Comparison of ENCODE assay signal across 8 cellular contexts in genomic region chr18:59823611-59824195, GRCh38.
DNase-seq lines count a peak whose midpoint lies in the region; ATAC-seq and TF ChIP-seq lines count a peak whose summit lies in the region.

No MANE protein-coding gene starts in this region.

- H2AFZ ChIP-seq in MM.1S (ENCODE audit: low read length) = no peak overlapping the region

- H3K9me3 ChIP-seq in MM.1S (replicated peaks; ENCODE audit: insufficient read depth, low read length) = no peaks in the 10 kb centered on the region
- peaks cover 2% of the 10 kb centered on the region; the same call in 1 of the 2 replicates for H3K9me3 ChIP-seq in SJSA1 (replicated peaks)
- H3K9me3 ChIP-seq in right lobe of liver = no peaks in the 10 kb centered on the region

- H4K20me1 ChIP-seq in MM.1S (ENCODE audit: insufficient read depth, low read length) = no peaks in the 10 kb centered on the region

- H3F3A ChIP-seq in MM.1S (ENCODE audit: insufficient read depth, low read length) = no peaks in the 10 kb centered on the region

- no peak overlapping the region for H3K27ac ChIP-seq in MM.1S (ENCODE audit: low read length)
- no peak overlapping the region for H3K27ac ChIP-seq in SJSA1
- no peak overlapping the region for H3K27ac ChIP-seq in right lobe of liver
- H3K27ac ChIP-seq in substantia nigra (ENCODE audit: low read depth, low read length, poor library complexity, severe bottlenecking) = no peak overlapping the region

- H3K36me3 ChIP-seq in H7 (replicated peaks; ENCODE audit: control insufficient read depth, insufficient read depth, low read length) (no peaks in the 10 kb centered on the region), MM.1S (replicated peaks; ENCODE audit: insufficient read depth, low read length) (no peaks in the 10 kb centered on the region), SJSA1 (no peaks in the 10 kb centered on the region), right lobe of liver (no peaks in the 10 kb centered on the region)

- TF ChIP-seq POLR2A in right lobe of liver (IDR thresholded peaks at IDR 0.05) = no peak

- WGBS in right lobe of liver (ENCODE audit: insufficient coverage, low coverage, low lambda C conversion rate, missing lambda C conversion rate) = 15% methylated on average over 12 of the region's 12 CpGs

- no peak overlapping the region for H3K4me2 ChIP-seq in MM.1S (ENCODE audit: low read depth, low read length)

- no peaks in the 10 kb centered on the region for H3K79me2 ChIP-seq in MM.1S (ENCODE audit: low read length)

- no peak overlapping the region for H3K9ac ChIP-seq in MM.1S (ENCODE audit: low read length)

- DNase-seq in NOMO-1 treated with DMSO at 0.1 percent for 48 hours (lab: John Stamatoyannopoulos, UW; ENCODE audit: unreplicated experiment) (peak; percentile 24), NOMO-1 treated with dmso at 0.1 percent for 144 hours (lab: John Stamatoyannopoulos, UW; ENCODE audit: unreplicated experiment) (no peak), H7 (peak; percentile 50), MM.1S (peak; percentile 53), SJSA1 (ENCODE audit: low read depth in 1 of 2, low spot score in 2 of 2) (peak; percentile 72 to 83), dermis blood vessel endothelial cell (peak; percentile 85), right lobe of liver (peak in 2 of 3 donors; percentile 47 to 78), substantia nigra (lab: John Stamatoyannopoulos, UW) (peak in 36 of 49 donors; percentile 3 to 66 (median 34))

- peak; percentile 88 to 100 (median 97) for ATAC-seq in right lobe of liver

- H3K27me3 ChIP-seq in H7 (ENCODE audit: control insufficient read depth, insufficient read depth, low read length) (no peaks in the 10 kb centered on the region), MM.1S (replicated peaks; ENCODE audit: insufficient read depth, low read length) (no peaks in the 10 kb centered on the region), SJSA1 (replicated peaks) (no peaks in the 10 kb centered on the region), right lobe of liver (no peaks in the 10 kb centered on the region)

- H3K4me3 ChIP-seq in H7 (ENCODE audit: insufficient read depth, low read depth, low read length) = no peak overlapping the region
- H3K4me3 ChIP-seq in MM.1S (ENCODE audit: low read length) = no peak overlapping the region
- no peak overlapping the region for H3K4me3 ChIP-seq in SJSA1
- H3K4me3 ChIP-seq in right lobe of liver = no peak overlapping the region

- TF ChIP-seq CTCF in MM.1S (IDR thresholded peaks at IDR 0.05; ENCODE audit: low read length) (peak; percentile 67), right lobe of liver (IDR thresholded peaks at IDR 0.05) (peak; percentile 68 to 82 (median 73))

- no peaks in the 10 kb centered on the region for H3K4me1 ChIP-seq in MM.1S (ENCODE audit: low read length)
- H3K4me1 ChIP-seq in SJSA1 (replicated peaks) = peaks cover 15% of the 10 kb centered on the region
- H3K4me1 ChIP-seq in right lobe of liver = no peaks in the 10 kb centered on the region

- H3K9me2 ChIP-seq in MM.1S (replicated peaks; ENCODE audit: insufficient read depth, low read length) = no peaks in the 10 kb centered on the region

- intact Hi-C loops in right lobe of liver (cut with DNase I) = loop anchor here in 1 of 2 donors (5.0 kb wide), 1 partner anchor 366 kb away; no protein-coding TSS in a partner anchor
